Comparison of ENCODE assay signal across 7 cellular contexts in genomic region chr2:25546852-25547251, GRCh38.
"Had no signal": no experiment of that assay in that cellular context is flagged by ENCODE, and none has a peak within 500 bp of the region (broad histone marks: within the 10 kb centered on the region; RNA-seq: fewer than 3 reads in every experiment).

No MANE protein-coding gene starts in this region.

- FAIRE-seq: G401.6, GM12891, GM12892, GM18507, GM19239 had no signal

- DNase-seq: GDM1, GF-D8 had no signal
